8 cellular contexts compared by ENCODE assay signal in the genomic region with DNA sequence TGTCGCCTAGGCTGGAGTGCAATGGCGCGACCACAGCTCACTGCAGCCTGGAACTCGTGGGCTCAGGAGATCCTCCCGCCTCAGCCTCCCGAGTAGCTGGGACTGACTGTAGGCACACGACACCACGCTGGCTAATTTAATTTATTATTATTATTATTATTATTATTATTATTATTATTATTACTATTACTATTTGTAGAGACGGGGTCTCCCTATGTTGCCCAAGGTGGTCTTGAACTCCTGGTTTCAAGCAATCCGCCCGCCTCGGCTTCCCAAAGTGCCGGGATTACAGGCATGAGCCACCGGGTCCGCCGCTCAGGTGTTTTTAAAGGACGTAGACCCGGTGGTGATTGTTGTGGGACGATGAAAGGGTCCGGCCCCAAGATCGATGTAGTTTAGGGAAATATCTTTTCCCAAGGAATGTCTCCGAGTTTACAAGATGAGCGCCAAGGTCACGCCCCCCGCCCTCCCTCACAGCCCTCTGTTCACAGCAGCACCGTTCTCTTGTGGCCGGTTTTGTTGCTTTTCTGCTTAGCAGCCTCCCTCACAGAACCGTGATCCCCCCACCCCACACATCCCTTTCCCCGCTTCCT. TPM values are rescaled to one million over a fixed set of nuclear protein-coding genes. Genes with fewer than 3 reads are reported as not detected.
DNase-seq lines count a peak whose midpoint lies in the region; ATAC-seq and TF ChIP-seq lines count a peak whose summit lies in the region.

No MANE protein-coding gene starts in this region.

- no peaks in the 10 kb centered on the region for H3F3A ChIP-seq in SU-DHL-6 (ENCODE audit: insufficient read depth)

- H3K27ac ChIP-seq in SU-DHL-6 (ENCODE audit: low read depth, low read length) (no peak overlapping the region), foreskin keratinocyte (peak overlapping the region; percentile 30), psoas muscle (peak overlapping the region; percentile 93)

- peak overlapping the region; percentile 81 for H3K9ac ChIP-seq in ES-I3 (ENCODE audit: low read depth, low read length)
- no peak overlapping the region; the same call in 1 of the 2 replicates for H3K9ac ChIP-seq in SU-DHL-6 (ENCODE audit: low read length)

- H3K36me3 ChIP-seq in ES-I3 (ENCODE audit: insufficient read depth, low read length): no peaks in the 10 kb centered on the region
- no peaks in the 10 kb centered on the region for H3K36me3 ChIP-seq in SU-DHL-6 (ENCODE audit: low read length)
- H3K36me3 ChIP-seq in psoas muscle (ENCODE audit: insufficient read depth in 1 of 2, low read depth in 1 of 2): no peaks in the 10 kb centered on the region

- no peaks in the 10 kb centered on the region for H3K9me2 ChIP-seq in SU-DHL-6 (replicated peaks; ENCODE audit: insufficient read depth, low read length)

- H3K4me3 ChIP-seq in SU-DHL-6 (ENCODE audit: insufficient read depth, low read length, poor library complexity, severe bottlenecking): no peak overlapping the region
- H3K4me3 ChIP-seq in psoas muscle: peak overlapping the region; percentile 75

- no peak for TF ChIP-seq CTCF in SU-DHL-6 (IDR thresholded peaks at IDR 0.05; ENCODE audit: insufficient read depth, low read length, poor library complexity, severe bottlenecking)
- no peak for TF ChIP-seq CTCF in foreskin keratinocyte (conservative IDR thresholded peaks at IDR 0.05)
- TF ChIP-seq CTCF in psoas muscle (IDR thresholded peaks at IDR 0.05): no peak

- no peak for DNase-seq in foreskin keratinocyte
- peak in 1 of 2 donors; percentile 7 for DNase-seq in psoas muscle
- no peak for DNase-seq in C1 segment of cervical spinal cord (lab: John Stamatoyannopoulos, UW)
- no peak for DNase-seq in superior temporal gyrus (ENCODE audit: extremely low spot score)

- 70 to 74% (median 72%) methylated on average over 28 to 29 of the region's 29 CpGs for WGBS in psoas muscle, 3 donors

- ATAC-seq in foreskin keratinocyte (no peak), psoas muscle (no peak), esophagus mucosa (no peak), HG03378 (IDR thresholded peaks at IDR 0.05; ENCODE audit: unreplicated experiment) (no peak)

- H3K4me2 ChIP-seq in SU-DHL-6 (ENCODE audit: low read depth, low read length, poor library complexity, severe bottlenecking): peak overlapping the region; percentile 32

- no peaks in the 10 kb centered on the region for H3K27me3 ChIP-seq in SU-DHL-6 (ENCODE audit: low read length)
- H3K27me3 ChIP-seq in foreskin keratinocyte: no peaks in the 10 kb centered on the region
- H3K27me3 ChIP-seq in psoas muscle (ENCODE audit: insufficient read depth in 3 of 3, low read length in 2 of 3): no peaks in the 10 kb centered on the region

- intact Hi-C loops in psoas muscle (cut with DNase I): loop anchor here (5.0 to 10.0 kb wide), 3 partner anchors 93 to 156 kb away; partner anchors contain the start of gene EXPH5 (in 1 of the 2)

- no peaks in the 10 kb centered on the region for H3K79me2 ChIP-seq in SU-DHL-6 (ENCODE audit: insufficient read depth, low read length)

- H3K9me3 ChIP-seq in ES-I3 (ENCODE audit: control insufficient read depth, insufficient read depth, low read length) (no peaks in the 10 kb centered on the region), SU-DHL-6 (ENCODE audit: insufficient read depth, low read length) (no peaks in the 10 kb centered on the region), psoas muscle (no peaks in the 10 kb centered on the region)

- no peaks in the 10 kb centered on the region for H4K20me1 ChIP-seq in SU-DHL-6 (ENCODE audit: low read depth, low read length)

- no peak overlapping the region for H2AFZ ChIP-seq in SU-DHL-6 (ENCODE audit: low read depth, low read length, severe bottlenecking)

- peaks cover 7% of the 10 kb centered on the region for H3K4me1 ChIP-seq in ES-I3 (ENCODE audit: insufficient read depth, low read length)
- H3K4me1 ChIP-seq in foreskin keratinocyte: peaks cover 25% of the 10 kb centered on the region
- peaks cover 11% of the 10 kb centered on the region for H3K4me1 ChIP-seq in psoas muscle

RNA-seq across cellular contexts. Expression of gene POGLUT3, which starts 0.7 kb away (rescaled TPM):
- total RNA-seq in foreskin keratinocyte (13.3 and 13.5 TPM in 2 replicates), psoas muscle (1 to 10 TPM; 3.8 to 7.4 (median 5.8) TPM), esophagus mucosa (15.1 TPM)
- polyA plus RNA-seq in foreskin keratinocyte (4.7 and 6.4 TPM in 2 replicates), psoas muscle (1 to 10 TPM; 2.1 to 4.2 (median 3.1) TPM)

RNA-seq across cellular contexts. Expression of gene C11orf65, which starts 31.6 kb away (rescaled TPM):
- 0.31 and 0.95 TPM in 2 replicates for total RNA-seq in foreskin keratinocyte
- polyA plus RNA-seq in foreskin keratinocyte: 0.59 and 0.71 TPM in 2 replicates
- total RNA-seq in psoas muscle: under 1 TPM; 0.16 to 0.64 (median 0.40) TPM
- polyA plus RNA-seq in psoas muscle: under 1 TPM; 0.20 to 0.24 (median 0.23) TPM
- total RNA-seq in esophagus mucosa: 0.36 TPM
